Comparison of ENCODE assay signal across 19 cellular contexts in genomic region chr3:111811811-111812210, GRCh38. TPM values are rescaled to one million over a fixed set of nuclear protein-coding genes. Genes with fewer than 3 reads are reported as not detected.
A peak's percentile ranks its signal among the peaks of the same experiment; 100 is the strongest.
DNase-seq lines count a peak whose midpoint lies in the region; ATAC-seq and TF ChIP-seq lines count a peak whose summit lies in the region.
"Had no signal": no experiment of that assay in that cellular context is flagged by ENCODE, and none has a peak within 500 bp of the region (broad histone marks: within the 10 kb centered on the region; RNA-seq: fewer than 3 reads in every experiment).

No MANE protein-coding gene starts in this region.

- no peak overlapping the region for H3K4me3 Mint-ChIP-seq in Caco-2 (ENCODE audit: unreplicated experiment)
- H3K4me3 Mint-ChIP-seq in nephron, result no peak overlapping the region
- H3K4me3 Mint-ChIP-seq: H9 had no signal

- peak overlapping the region; percentile 78 for H3K27ac ChIP-seq in RWPE2 (ENCODE audit: poor library complexity, severe bottlenecking)
- H3K27ac ChIP-seq in mammary epithelial cell (ENCODE audit: insufficient read depth, low read depth, low read length), result peak overlapping the region; percentile 67
- H3K27ac ChIP-seq: C4-2B had no signal

- H3K9ac ChIP-seq in mammary epithelial cell (ENCODE audit: insufficient read depth, low read length), result no peak overlapping the region

- H3K79me2 ChIP-seq in mammary epithelial cell (ENCODE audit: insufficient read depth, low read length), result no peaks in the 10 kb centered on the region

- in situ Hi-C loops in mammary epithelial cell (cut with MboI; ENCODE audit: low sequenced_read_pairs in 2 of 2), result no loop called here

- H3K36me3 ChIP-seq in Caco-2 (ENCODE audit: control insufficient read depth, insufficient read depth, low read length) (no peaks in the 10 kb centered on the region), RWPE2 (ENCODE audit: low read depth) (peaks cover 37% of the 10 kb centered on the region), mammary epithelial cell (ENCODE audit: insufficient read depth, low read length) (no peaks in the 10 kb centered on the region)

- no peak for DNase-seq in Caco-2
- DNase-seq in RWPE2 (ENCODE audit: low spot score), result no peak
- no peak for DNase-seq in mammary epithelial cell
- no peak for DNase-seq in GM10248 (ENCODE audit: extremely low spot score)
- DNase-seq in middle frontal gyrus (ENCODE audit: extremely low spot score, low spot score), result no peak
- DNase-seq: DMS153, EL, H9, KBM-7, NCI-H1436, NCI-H2029 treated with DMSO at 0.1 percent for 48 hours, NCI-H2171 treated with DMSO at 0.1 percent for 48 hours, NCI-H748 treated with DMSO at 0.1 percent for 48 hours had no signal

- H3K27me3 Mint-ChIP-seq in Caco-2 (ENCODE audit: insufficient read depth, unreplicated experiment) (no peaks in the 10 kb centered on the region), nephron (ENCODE audit: low read depth) (no peaks in the 10 kb centered on the region)

- H3K9me3 Mint-ChIP-seq in Caco-2 (ENCODE audit: unreplicated experiment) (peaks cover 13% of the 10 kb centered on the region), nephron (peaks cover 31% of the 10 kb centered on the region)

- BruUV-seq in Caco-2 (replicated peaks; lab: Mats Ljungman, UMichigan) (no TSS peak), mammary epithelial cell (replicated peaks; lab: Mats Ljungman, UMichigan) (no TSS peak)

- POLR2A ChIA-PET in Caco-2 (lab: Charles Lee), result no interaction called here
- POLR2A ChIA-PET in GM10248 (lab: Yijun Ruan, JAX), result no interaction called here

- dilution Hi-C loops in mammary epithelial cell (cut with HindIII; ENCODE audit: low sequenced_read_pairs), result no loop called here

- no peak overlapping the region for H3K4me3 ChIP-seq in Caco-2 (ENCODE audit: low read depth, low read length)
- no peak overlapping the region for H3K4me3 ChIP-seq in RWPE2 (ENCODE audit: severe bottlenecking)
- H3K4me3 ChIP-seq in mammary epithelial cell (replicated peaks in 1 of 3; ENCODE audit: insufficient read depth in 1 of 3, low read depth in 2 of 3, low read length in 3 of 3), result no peak overlapping the region

- H3K9me3 ChIP-seq in Caco-2 (no peaks in the 10 kb centered on the region), RWPE2 (ENCODE audit: severe bottlenecking) (no peaks in the 10 kb centered on the region), mammary epithelial cell (replicated peaks; ENCODE audit: insufficient read depth, low read length) (no peaks in the 10 kb centered on the region)

- H3K4me1 Mint-ChIP-seq in Caco-2 (ENCODE audit: low read depth, unreplicated experiment), result peaks cover 32% of the 10 kb centered on the region
- H3K4me1 Mint-ChIP-seq in nephron, result peaks cover 42% of the 10 kb centered on the region
- H3K4me1 Mint-ChIP-seq: H9 had no signal

- CTCF ChIA-PET in Caco-2 (lab: Charles Lee), result no interaction called here
- CTCF ChIA-PET in mammary epithelial cell (lab: Charles Lee; ENCODE audit: low non-redundant PET), result no interaction called here
- CTCF ChIA-PET in GM10248 (lab: Yijun Ruan, JAX), result interaction anchor here (1.6 kb wide), 1 partner anchor 16 kb away, joined by 4 read pairs; no protein-coding TSS in a partner anchor

- H3K4me2 ChIP-seq in mammary epithelial cell (ENCODE audit: insufficient read depth, low read depth, low read length), result peak overlapping the region; percentile 52

- intact Hi-C loops in Caco-2 (cut with micrococcal nuclease; ENCODE audit: unreplicated experiment), result no loop called here
- intact Hi-C loops in mammary epithelial cell (cut with micrococcal nuclease), result no loop called here

- TF ChIP-seq CTCF in Caco-2 (IDR thresholded peaks at IDR 0.05; ENCODE audit: insufficient read depth in 1 of 2, low read depth in 1 of 2, low read length in 1 of 2, severe bottlenecking in 1 of 2, unreplicated experiment in 1 of 2) (no peak), RWPE2 (IDR thresholded peaks at IDR 0.05; ENCODE audit: poor library complexity, severe bottlenecking) (no peak), mammary epithelial cell (conservative IDR thresholded peaks at IDR 0.05 in 1 of 2, IDR thresholded peaks at IDR 0.05 in 1 of 2; ENCODE audit: extremely low read depth in 1 of 2, insufficient read depth in 1 of 2, low read depth in 1 of 2, low read length in 2 of 2) (no peak), nephron (IDR thresholded peaks at IDR 0.05; ENCODE audit: unreplicated experiment in 3 of 3) (no peak), GM10248 (IDR thresholded peaks at IDR 0.05; ENCODE audit: control extremely low read depth, extremely low read depth, low read depth, missing control alignments) (no peak)

- peaks cover 38% of the 10 kb centered on the region for H3K36me3 Mint-ChIP-seq in Caco-2 (ENCODE audit: insufficient read depth, unreplicated experiment)
- peaks cover 39% of the 10 kb centered on the region for H3K36me3 Mint-ChIP-seq in nephron (ENCODE audit: low read depth)

- ATAC-seq in RWPE2 (ENCODE audit: low read depth) (no peak), HG02970 (IDR thresholded peaks at IDR 0.05; ENCODE audit: low FRiP score, unreplicated experiment) (no peak), GM18517 (IDR thresholded peaks at IDR 0.05; ENCODE audit: unreplicated experiment) (no peak)
- ATAC-seq: Panc1, Right ventricle myocardium inferior had no signal

- no peak overlapping the region for H2AFZ ChIP-seq in mammary epithelial cell (ENCODE audit: low read depth, low read length)

- H3K4me1 ChIP-seq in Caco-2, result peaks cover 30% of the 10 kb centered on the region
- H3K4me1 ChIP-seq in RWPE2 (ENCODE audit: insufficient read depth, poor library complexity, severe bottlenecking), result peaks cover 53% of the 10 kb centered on the region
- peaks cover 40% of the 10 kb centered on the region for H3K4me1 ChIP-seq in mammary epithelial cell (ENCODE audit: insufficient read depth, low read length)

- peak overlapping the region; percentile 17 for H3K27ac Mint-ChIP-seq in Caco-2 (ENCODE audit: unreplicated experiment)
- H3K27ac Mint-ChIP-seq in nephron, result peak overlapping the region; percentile 86 to 91 (median 91)
- H3K27ac Mint-ChIP-seq: H9 had no signal

- H3K27me3 ChIP-seq in Caco-2 (replicated peaks; ENCODE audit: control insufficient read depth, insufficient read depth, low read length) (no peaks in the 10 kb centered on the region), RWPE2 (ENCODE audit: insufficient read depth, poor library complexity, severe bottlenecking) (no peaks in the 10 kb centered on the region), mammary epithelial cell (ENCODE audit: insufficient read depth, low read length) (no peaks in the 10 kb centered on the region)

- WGBS in mammary epithelial cell (ENCODE audit: low coverage, missing lambda C conversion rate), result 27% methylated on average over 1 of the region's 1 CpG

- no peaks in the 10 kb centered on the region for H4K20me1 ChIP-seq in mammary epithelial cell (ENCODE audit: insufficient read depth, low read length)

RNA-seq across cellular contexts. Expression of gene PHLDB2, which starts 47.3 kb away (rescaled TPM):
- total RNA-seq in Caco-2 (2022), result 59.9 and 60.5 TPM in 2 replicates
- total RNA-seq in mammary epithelial cell, result 100 to 1,000 TPM in 1 of 2 donors, 10 to 100 TPM in 1; 95.5 to 153 TPM
- polyA plus RNA-seq in mammary epithelial cell, result 21.1 TPM
- 55.5 TPM for polyA minus RNA-seq in mammary epithelial cell
